8 cellular contexts compared by ENCODE assay signal in the genomic region with DNA sequence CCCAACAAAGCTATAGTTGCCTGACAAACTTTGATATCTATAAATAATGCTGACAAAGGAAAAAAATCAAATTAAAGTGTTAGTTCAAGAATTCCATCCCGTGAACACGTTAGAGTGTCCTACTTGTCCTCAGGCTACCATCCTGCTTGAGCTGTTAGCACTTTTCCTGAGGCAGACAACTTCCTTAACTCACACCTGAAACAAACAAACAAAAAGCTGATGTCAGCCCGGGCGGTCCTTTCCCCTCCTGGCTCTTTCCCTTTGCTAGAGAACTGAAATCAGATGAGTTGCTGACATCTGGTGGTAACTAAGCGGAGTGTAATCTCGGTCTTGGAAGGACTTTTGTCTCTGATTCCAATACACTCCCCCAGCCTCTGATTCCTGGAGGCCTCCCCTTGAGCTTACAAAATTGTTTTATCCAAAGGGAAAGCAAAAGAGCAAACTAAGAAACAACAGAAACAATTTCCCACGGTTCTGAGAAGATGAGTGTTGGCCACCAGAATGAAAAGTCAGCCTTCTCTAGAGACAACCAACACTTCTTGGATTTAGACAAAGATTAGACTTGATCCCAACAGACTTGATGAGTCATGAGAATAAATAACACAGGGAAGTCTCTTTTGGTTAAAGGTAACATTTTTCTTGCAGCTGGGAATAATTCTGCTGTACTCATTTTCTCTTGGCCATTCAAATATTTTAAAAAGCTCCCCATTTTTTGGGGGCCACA.
DNase-seq lines count a peak whose midpoint lies in the region; ATAC-seq and TF ChIP-seq lines count a peak whose summit lies in the region.

No MANE protein-coding gene starts in this region.

- in situ Hi-C loops in ACHN (cut with HindIII; ENCODE audit: low pct_ligation_motif_present, low pct_unique_long_range_greater_than_20kb, low sequenced_read_pairs) (no loop called here), GM13976 (cut with MboI; ENCODE audit: low sequenced_read_pairs, unreplicated experiment) (no loop called here)

- peak; percentile 42 for TF ChIP-seq CTCF in GM13976 (IDR thresholded peaks at IDR 0.05; ENCODE audit: borderline replicate concordance, control extremely low read depth, extremely low read depth, insufficient read depth, missing control alignments)

- ATAC-seq in HG03108 (IDR thresholded peaks at IDR 0.05; ENCODE audit: unreplicated experiment), result peak; percentile 63

- peak; percentile 64 for DNase-seq in ACHN
- peak; percentile 55 for DNase-seq in GM13976 (ENCODE audit: low spot score)
- DNase-seq in NCI-H2171 (lab: John Stamatoyannopoulos, UW), result peak; percentile 71
- peak; percentile 18 for DNase-seq in activated CD4-positive, alpha-beta T cell treated with anti-CD3 and anti-CD28 coated beads, Interleukin-2, amount 50 U/mL, for 1 hour
- DNase-seq in glomerular visceral epithelial cell (ENCODE audit: extremely low spot score), result peak; percentile 37
- DNase-seq in pons (ENCODE audit: low spot score), result peak; percentile 89
- no peak for DNase-seq in activated CD4-positive, CD25-positive, alpha-beta regulatory T cell (lab: John Stamatoyannopoulos, UW)

Comparison
In these comparisons a context has a peak if more than half of its experiments do, and no peak if none do; other contexts are left out.
1. DNase-seq: peak in ACHN (single experiment), GM13976 (single experiment), NCI-H2171 (single experiment), activated CD4-positive, alpha-beta T cell treated with anti-CD3 and anti-CD28 coated beads, Interleukin-2, amount 50 U/mL, for 1 hour (single experiment), glomerular visceral epithelial cell (single experiment) and pons (single experiment); none in activated CD4-positive, CD25-positive, alpha-beta regulatory T cell (0 of 4).